In the genomic region with DNA sequence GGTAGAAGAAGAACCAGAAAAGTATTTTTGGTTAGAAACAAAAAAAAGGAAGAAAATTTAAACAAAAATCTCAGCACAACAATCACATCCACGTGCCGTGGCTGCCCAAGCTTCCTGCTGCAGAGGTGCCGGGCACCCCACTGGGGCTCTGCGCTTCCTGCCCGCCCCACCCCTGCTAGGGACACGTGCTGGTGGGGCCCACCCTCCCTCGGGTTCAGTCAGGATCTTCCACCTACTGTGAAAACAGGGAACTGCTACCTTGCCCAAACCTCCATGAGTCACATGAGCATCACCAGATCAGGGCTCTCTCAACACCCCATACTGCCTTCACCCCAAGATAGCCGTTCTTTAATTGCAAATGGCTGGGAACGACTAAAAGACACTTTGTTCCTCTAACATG, we compare ENCODE assay signal across 12 cellular contexts. TPM values are rescaled to one million over a fixed set of nuclear protein-coding genes. Genes with fewer than 3 reads are reported as not detected.
DNase-seq lines count a peak whose midpoint lies in the region; ATAC-seq and TF ChIP-seq lines count a peak whose summit lies in the region.
"Had no signal": no experiment of that assay in that cellular context is flagged by ENCODE, and none has a peak within 500 bp of the region (broad histone marks: within the 10 kb centered on the region; RNA-seq: fewer than 3 reads in every experiment).

No MANE protein-coding gene starts in this region.

- CTCF ChIA-PET in CD4-positive, alpha-beta T cell (lab: Charles Lee): interaction anchor here (0.6 to 3.5 kb wide), 7 partner anchors 13 to 98 kb away, joined by 3 to 10 read pairs (median 3); no protein-coding TSS in a partner anchor

- H3K4me1 Mint-ChIP-seq in CD4-positive, alpha-beta T cell (ENCODE audit: low read depth): peaks cover 63% of the 10 kb centered on the region
- H3K4me1 Mint-ChIP-seq in activated naive CD8-positive, alpha-beta T cell (ENCODE audit: low read depth): peaks cover 34% of the 10 kb centered on the region
- no peaks in the 10 kb centered on the region for H3K4me1 Mint-ChIP-seq in osteocyte (ENCODE audit: unreplicated experiment)
- H3K4me1 Mint-ChIP-seq: nephron had no signal

- peak overlapping the region; percentile 84 for H3K4me3 Mint-ChIP-seq in CD4-positive, alpha-beta T cell
- peak overlapping the region; percentile 38 for H3K4me3 Mint-ChIP-seq in activated naive CD8-positive, alpha-beta T cell
- H3K4me3 Mint-ChIP-seq in osteocyte (ENCODE audit: unreplicated experiment): no peak overlapping the region
- H3K4me3 Mint-ChIP-seq: nephron had no signal

- H3K9me3 Mint-ChIP-seq in CD4-positive, alpha-beta T cell: no peaks in the 10 kb centered on the region
- H3K9me3 Mint-ChIP-seq in activated naive CD8-positive, alpha-beta T cell (ENCODE audit: low read depth): no peaks in the 10 kb centered on the region
- no peaks in the 10 kb centered on the region for H3K9me3 Mint-ChIP-seq in osteocyte (ENCODE audit: unreplicated experiment)
- H3K9me3 Mint-ChIP-seq: nephron had no signal

- intact Hi-C loops in CD4-positive, alpha-beta T cell (cut with DNase I, micrococcal nuclease): loop anchor here (1.0 to 10.0 kb wide), 3 partner anchors 11 to 312 kb away; a partner anchor contains a TSS

- no peaks in the 10 kb centered on the region for H3K9me3 ChIP-seq in CD4-positive, alpha-beta T cell (ENCODE audit: control insufficient read depth, low read length)
- H3K9me3 ChIP-seq: transverse colon had no signal

- peaks cover 93% of the 10 kb centered on the region for H3K36me3 Mint-ChIP-seq in CD4-positive, alpha-beta T cell (ENCODE audit: low read depth)
- H3K36me3 Mint-ChIP-seq in activated naive CD8-positive, alpha-beta T cell: peaks cover 13% of the 10 kb centered on the region
- peaks cover 66% of the 10 kb centered on the region for H3K36me3 Mint-ChIP-seq in osteocyte (ENCODE audit: unreplicated experiment)

- H3K27me3 ChIP-seq in CD4-positive, alpha-beta T cell (ENCODE audit: control insufficient read depth, insufficient read depth, low read length): no peaks in the 10 kb centered on the region
- H3K27me3 ChIP-seq: transverse colon had no signal

- POLR2A ChIA-PET in CD4-positive, alpha-beta T cell (lab: Charles Lee): interaction anchor here (0.7 to 6.5 kb wide), 13 partner anchors 13 to 97 kb away, joined by 3 to 58 read pairs (median 6); a partner anchor contains a TSS

- no peaks in the 10 kb centered on the region for H3K27me3 Mint-ChIP-seq in CD4-positive, alpha-beta T cell
- no peaks in the 10 kb centered on the region for H3K27me3 Mint-ChIP-seq in activated naive CD8-positive, alpha-beta T cell
- no peaks in the 10 kb centered on the region for H3K27me3 Mint-ChIP-seq in osteocyte (ENCODE audit: unreplicated experiment)

- DNase-seq in CD4-positive, alpha-beta T cell: peak in 5 of 10 experiments; percentile 27 to 85 (median 66)
- DNase-seq in T follicular helper cell (ENCODE audit: low read depth): peak; percentile 66
- no peak for DNase-seq in osteocyte (ENCODE audit: extremely low spot score, unreplicated experiment)
- no peak for DNase-seq in activated effector memory CD4-positive, alpha-beta T cell treated with anti-CD3 and anti-CD28 coated beads, Interleukin-2, amount 50 U/mL, for 16 hours
- no peak for DNase-seq in occipital lobe (lab: John Stamatoyannopoulos, UW)
- no peak for DNase-seq in HuH-7 (ENCODE audit: low spot score)
- DNase-seq: DMS53, transverse colon had no signal

- H3K27ac ChIP-seq in CD4-positive, alpha-beta T cell (ENCODE audit: low read depth, low read length): peak overlapping the region; percentile 64

- peak; percentile 71 for ATAC-seq in CD4-positive, alpha-beta T cell (ENCODE audit: poor library complexity)
- ATAC-seq in HG03025 (IDR thresholded peaks at IDR 0.05; ENCODE audit: low FRiP score, unreplicated experiment): no peak
- ATAC-seq: SK-N-SH treated with all-trans-retinoic acid at 6 μM for 48 hours had no signal

- peak overlapping the region; percentile 95 for H3K27ac Mint-ChIP-seq in CD4-positive, alpha-beta T cell
- H3K27ac Mint-ChIP-seq in activated naive CD8-positive, alpha-beta T cell: peak overlapping the region; percentile 70
- H3K27ac Mint-ChIP-seq in osteocyte (ENCODE audit: unreplicated experiment): peak overlapping the region; percentile 23
- H3K27ac Mint-ChIP-seq: nephron had no signal

- TF ChIP-seq CTCF in CD4-positive, alpha-beta T cell (IDR thresholded peaks at IDR 0.05): peak; percentile 47
- TF ChIP-seq CTCF in osteocyte (IDR thresholded peaks at IDR 0.05): no peak

RNA-seq across cellular contexts. Expression of a gene that starts 24.4 kb away (rescaled TPM):
- 100 to 1,000 TPM; 521 to 525 TPM for total RNA-seq in CD4-positive, alpha-beta T cell
- 113 and 123 TPM in 2 replicates for total RNA-seq in osteocyte
- 82.2 TPM for total RNA-seq in occipital lobe

RNA-seq across cellular contexts. Expression of a gene that starts 34.2 kb away (rescaled TPM):
- total RNA-seq in CD4-positive, alpha-beta T cell: 100 to 1,000 TPM; 489 to 494 TPM
- total RNA-seq in osteocyte (56.2 and 66.7 TPM in 2 replicates), occipital lobe (21.4 TPM)

Comparison
In these comparisons a context has a peak if more than half of its experiments do, and no peak if none do; other contexts are left out.
1. H3K27ac Mint-ChIP-seq: peak in every context shown above with its lines; median percentile 95 in CD4-positive, alpha-beta T cell; 70 in activated naive CD8-positive, alpha-beta T cell; 23 in osteocyte.